In genomic region chr1:24117722-24118409, GRCh38 we compare ENCODE assay signal across 17 cellular contexts. TPM values are rescaled to one million over a fixed set of nuclear protein-coding genes. Genes with fewer than 3 reads are reported as not detected.
A peak's percentile ranks its signal among the peaks of the same experiment; 100 is the strongest.
DNase-seq lines count a peak whose midpoint lies in the region; ATAC-seq and TF ChIP-seq lines count a peak whose summit lies in the region.
"Had no signal": no experiment of that assay in that cellular context is flagged by ENCODE, and none has a peak within 500 bp of the region (broad histone marks: within the 10 kb centered on the region; RNA-seq: fewer than 3 reads in every experiment).

No MANE protein-coding gene starts in this region.

- POLR2A ChIA-PET in activated CD4-positive, alpha-beta T cell treated with anti-CD3 and anti-CD28 coated beads for 36 hours (lab: Charles Lee), result interaction anchor here (0.5 kb wide), 1 partner anchor 81 kb away, joined by 4 read pairs; no protein-coding TSS in a partner anchor

- peaks cover 18% of the 10 kb centered on the region for H3K27me3 Mint-ChIP-seq in activated CD4-positive, alpha-beta T cell treated with anti-CD3 and anti-CD28 coated beads for 36 hours

- H3K9me3 Mint-ChIP-seq in activated CD4-positive, alpha-beta T cell treated with anti-CD3 and anti-CD28 coated beads for 36 hours (ENCODE audit: low read depth), result no peaks in the 10 kb centered on the region
- H3K9me3 Mint-ChIP-seq: activated naive CD4-positive, alpha-beta T cell treated with anti-CD3 and anti-CD28 coated beads, Interleukin-2, amount 10 ng/mL, durations not matched to agents 7 days and 5 days; stimulated activated naive CD8-positive, alpha-beta T cell treated with anti-CD3 and anti-CD28 coated beads, Interleukin-15, amount 100 ng/mL, for 72 hours had no signal

- no peaks in the 10 kb centered on the region for H3K27me3 ChIP-seq in brain microvascular endothelial cell (replicated peaks)

- in situ Hi-C loops in brain microvascular endothelial cell (cut with HindIII; ENCODE audit: low pct_ligation_motif_present, low sequenced_read_pairs), result no loop called here

- H3K4me3 Mint-ChIP-seq in activated CD4-positive, alpha-beta T cell treated with anti-CD3 and anti-CD28 coated beads for 36 hours, result no peak overlapping the region
- H3K4me3 Mint-ChIP-seq: activated naive CD4-positive, alpha-beta T cell treated with anti-CD3 and anti-CD28 coated beads, Interleukin-2, amount 10 ng/mL, durations not matched to agents 7 days and 5 days; stimulated activated naive CD8-positive, alpha-beta T cell treated with anti-CD3 and anti-CD28 coated beads, Interleukin-15, amount 100 ng/mL, for 72 hours had no signal

- CTCF ChIA-PET in activated CD4-positive, alpha-beta T cell treated with anti-CD3 and anti-CD28 coated beads for 36 hours (lab: Charles Lee), result interaction anchor here (0.5 to 1.5 kb wide), 2 partner anchors 47 to 240 kb away, joined by 3 to 4 read pairs; no protein-coding TSS in a partner anchor

- no peak overlapping the region for H3K27ac Mint-ChIP-seq in activated CD4-positive, alpha-beta T cell treated with anti-CD3 and anti-CD28 coated beads for 36 hours
- H3K27ac Mint-ChIP-seq: activated naive CD4-positive, alpha-beta T cell treated with anti-CD3 and anti-CD28 coated beads, Interleukin-2, amount 10 ng/mL, durations not matched to agents 7 days and 5 days had no signal

- H3K4me1 Mint-ChIP-seq in activated CD4-positive, alpha-beta T cell treated with anti-CD3 and anti-CD28 coated beads for 36 hours, result no peaks in the 10 kb centered on the region
- H3K4me1 Mint-ChIP-seq: activated naive CD4-positive, alpha-beta T cell treated with anti-CD3 and anti-CD28 coated beads, Interleukin-2, amount 10 ng/mL, durations not matched to agents 7 days and 5 days; stimulated activated naive CD8-positive, alpha-beta T cell treated with anti-CD3 and anti-CD28 coated beads, Interleukin-15, amount 100 ng/mL, for 72 hours had no signal

- ATAC-seq in activated CD4-positive, alpha-beta T cell treated with anti-CD3 and anti-CD28 coated beads for 36 hours, result peak; percentile 58
- ATAC-seq in left colon (peak; percentile 46), HG03097 (IDR thresholded peaks at IDR 0.05; ENCODE audit: low FRiP score, unreplicated experiment) (no peak), HG03571 (IDR thresholded peaks at IDR 0.05; ENCODE audit: unreplicated experiment) (no peak)
- ATAC-seq: stimulated activated naive CD8-positive, alpha-beta T cell treated with anti-CD3 and anti-CD28 coated beads, Interleukin-15, amount 100 ng/mL, for 72 hours had no signal

- DNase-seq in activated CD4-positive, alpha-beta T cell treated with anti-CD3 and anti-CD28 coated beads for 36 hours, result no peak
- DNase-seq in activated CD4-positive, alpha-beta T cell treated with anti-CD3 and anti-CD28 coated beads for 1 hour, result no peak
- DNase-seq in brain microvascular endothelial cell (peak; percentile 65), left colon (peak; percentile 42 to 63), NCI-H2029 (lab: John Stamatoyannopoulos, UW) (no peak), NCI-H1417 treated with DMSO at 0.1 percent for 48 hours (lab: John Stamatoyannopoulos, UW) (no peak)
- DNase-seq: activated CD4-positive, alpha-beta T cell treated with anti-CD3 and anti-CD28 coated beads, Interleukin-2, amount 50 U/mL, for 4 hours; dermis blood vessel endothelial cell; DMS79 treated with DMSO at 0.1 percent for 48 hours; NCI-H82; stimulated activated CD4-positive, alpha-beta T cell treated with anti-CD3 and anti-CD28 coated beads, Interleukin-4, amount 100 ng/mL, for 1 hour; stimulated activated naive CD8-positive, alpha-beta T cell treated with anti-CD3 and anti-CD28 coated beads, Interleukin-15, amount 100 ng/mL, for 72 hours; T-helper 1 cell had no signal

- no peaks in the 10 kb centered on the region for H3K36me3 Mint-ChIP-seq in activated CD4-positive, alpha-beta T cell treated with anti-CD3 and anti-CD28 coated beads for 36 hours (ENCODE audit: low read depth)
- H3K36me3 Mint-ChIP-seq: activated naive CD4-positive, alpha-beta T cell treated with anti-CD3 and anti-CD28 coated beads, Interleukin-2, amount 10 ng/mL, durations not matched to agents 7 days and 5 days had no signal

- no peak overlapping the region for H3K27ac ChIP-seq in brain microvascular endothelial cell

- no peak for TF ChIP-seq CTCF in brain microvascular endothelial cell (IDR thresholded peaks at IDR 0.05; ENCODE audit: low read depth, low read length, missing control alignments)

- intact Hi-C loops in activated CD4-positive, alpha-beta T cell treated with anti-CD3 and anti-CD28 coated beads for 36 hours (cut with DNase I, micrococcal nuclease), result no loop called here
- intact Hi-C loops in left colon (cut with DNase I, micrococcal nuclease), result no loop called here

- H3K4me3 ChIP-seq in brain microvascular endothelial cell (ENCODE audit: low read depth, low read length), result no peak overlapping the region

- no peaks in the 10 kb centered on the region for H3K36me3 ChIP-seq in brain microvascular endothelial cell (replicated peaks)

RNA-seq across cellular contexts. Expression of gene MYOM3, which starts 5.9 kb away (rescaled TPM):
- not detected for total RNA-seq in activated CD4-positive, alpha-beta T cell treated with anti-CD3 and anti-CD28 coated beads for 36 hours
- total RNA-seq in left colon, result 1 to 10 TPM; 4.1 to 4.2 TPM
- total RNA-seq: A673, dermis blood vessel endothelial cell had no signal

RNA-seq across cellular contexts. Expression of gene IL22RA1, which starts 25.1 kb away (rescaled TPM):
- not detected for total RNA-seq in activated CD4-positive, alpha-beta T cell treated with anti-CD3 and anti-CD28 coated beads for 36 hours
- 10 to 100 TPM; 26.6 to 40.0 TPM for total RNA-seq in left colon
- total RNA-seq: dermis blood vessel endothelial cell had no signal

Comparison
In these comparisons a context has a peak if more than half of its experiments do, and no peak if none do; other contexts are left out.
1. ATAC-seq: peak in activated CD4-positive, alpha-beta T cell treated with anti-CD3 and anti-CD28 coated beads for 36 hours (single experiment) and left colon (single experiment); none in HG03097 (single experiment) and HG03571 (single experiment).
2. DNase-seq: peak in brain microvascular endothelial cell (single experiment) and left colon (2 of 2); none in activated CD4-positive, alpha-beta T cell treated with anti-CD3 and anti-CD28 coated beads for 36 hours (single experiment), activated CD4-positive, alpha-beta T cell treated with anti-CD3 and anti-CD28 coated beads for 1 hour (single experiment), NCI-H2029 (single experiment) and NCI-H1417 treated with DMSO at 0.1 percent for 48 hours (single experiment).
3. RNA of gene MYOM3, which starts 5.9 kb away (total RNA-seq): 4.1 to 4.2 TPM in left colon; not detected in activated CD4-positive, alpha-beta T cell treated with anti-CD3 and anti-CD28 coated beads for 36 hours; every median in the first group is over 4 times any median in the second.
4. RNA of gene IL22RA1, which starts 25.1 kb away (total RNA-seq): 26.6 to 40.0 TPM in left colon; not detected in activated CD4-positive, alpha-beta T cell treated with anti-CD3 and anti-CD28 coated beads for 36 hours; every median in the first group is over 10 times any median in the second.